In genomic region chr3:78977073-78977472, GRCh38 we compare ENCODE assay signal across 13 cellular contexts.
"Had no signal": no experiment of that assay in that cellular context is flagged by ENCODE, and none has a peak within 500 bp of the region (broad histone marks: within the 10 kb centered on the region; RNA-seq: fewer than 3 reads in every experiment).

No MANE protein-coding gene starts in this region.

- H3K4me1 Mint-ChIP-seq: activated CD4-positive, alpha-beta T cell treated with anti-CD3 and anti-CD28 coated beads for 36 hours; stimulated activated memory B cell treated with anti-CD40 and anti-IgM and Interleukin-4, amounts not matched to agents 10 μg/mL and 1 μg/mL and 100 μg/mL, for 72 hours had no signal

- H3K36me3 ChIP-seq: right atrium auricular region had no signal

- DNase-seq: activated CD4-positive, alpha-beta T cell treated with anti-CD3 and anti-CD28 coated beads for 36 hours; activated CD8-positive, alpha-beta T cell treated with anti-CD3 and anti-CD28 coated beads, Interleukin-2, amount 10 ng/mL, durations not matched to agents 7 days and 5 days; activated naive CD4-positive, alpha-beta T cell treated with anti-CD3 and anti-CD28 coated beads for 36 hours; caudate nucleus; effector CD8-positive, alpha-beta T cell; hypothalamus; stimulated activated CD4-positive, alpha-beta T cell treated with anti-CD3 and anti-CD28 coated beads, Interleukin-1b, Interleukin-23, amount 100 ng/mL, for 48 hours; trophoblast cell had no signal

- H3K4me3 ChIP-seq: coronary artery, right atrium auricular region had no signal

- H3K27ac ChIP-seq: coronary artery, right atrium auricular region had no signal

- H3K27me3 ChIP-seq: right atrium auricular region had no signal

- H3K36me3 Mint-ChIP-seq: stimulated activated memory B cell treated with anti-CD40 and anti-IgM and Interleukin-4, amounts not matched to agents 10 μg/mL and 1 μg/mL and 100 μg/mL, for 72 hours had no signal

- H3K27me3 Mint-ChIP-seq: activated CD4-positive, alpha-beta T cell treated with anti-CD3 and anti-CD28 coated beads for 36 hours; stimulated activated memory B cell treated with anti-CD40 and anti-IgM and Interleukin-4, amounts not matched to agents 10 μg/mL and 1 μg/mL and 100 μg/mL, for 72 hours had no signal

- H3K9me3 ChIP-seq: right atrium auricular region had no signal

- ATAC-seq: activated CD4-positive, alpha-beta T cell treated with anti-CD3 and anti-CD28 coated beads for 36 hours; activated CD8-positive, alpha-beta T cell treated with anti-CD3 and anti-CD28 coated beads, Interleukin-2, amount 10 ng/mL, durations not matched to agents 7 days and 5 days; stimulated activated memory B cell treated with anti-CD40 and anti-IgM and Interleukin-4, amounts not matched to agents 10 μg/mL and 1 μg/mL and 100 μg/mL, for 72 hours had no signal

- H3K9me3 Mint-ChIP-seq: activated T-helper 1 cell treated with anti-CD3 and anti-CD28 coated beads, Interleukin-12 subunit alpha, Interleukin-12 subunit beta, Interleukin-2, Interleukin-4 antibody, amounts not matched to agents 30 ng/mL and 10 ng/mL and 1 ng/mL, durations not matched to agents 14 hours and 24 hours and 36 hours; mesothelial cell of epicardium had no signal

- H3K4me3 Mint-ChIP-seq: activated CD4-positive, alpha-beta T cell treated with anti-CD3 and anti-CD28 coated beads for 36 hours; activated CD8-positive, alpha-beta T cell treated with anti-CD3 and anti-CD28 coated beads, Interleukin-2, amount 10 ng/mL, durations not matched to agents 7 days and 5 days; activated naive CD4-positive, alpha-beta T cell treated with anti-CD3 and anti-CD28 coated beads for 36 hours; activated T-helper 1 cell treated with anti-CD3 and anti-CD28 coated beads, Interleukin-12 subunit alpha, Interleukin-12 subunit beta, Interleukin-2, Interleukin-4 antibody, amounts not matched to agents 30 ng/mL and 10 ng/mL and 1 ng/mL, durations not matched to agents 14 hours and 24 hours and 36 hours; mesothelial cell of epicardium; stimulated activated memory B cell treated with anti-CD40 and anti-IgM and Interleukin-4, amounts not matched to agents 10 μg/mL and 1 μg/mL and 100 μg/mL, for 72 hours had no signal

- H3K27ac Mint-ChIP-seq: activated CD4-positive, alpha-beta T cell treated with anti-CD3 and anti-CD28 coated beads for 36 hours; activated CD8-positive, alpha-beta T cell treated with anti-CD3 and anti-CD28 coated beads, Interleukin-2, amount 10 ng/mL, durations not matched to agents 7 days and 5 days; activated naive CD4-positive, alpha-beta T cell treated with anti-CD3 and anti-CD28 coated beads for 36 hours; activated T-helper 1 cell treated with anti-CD3 and anti-CD28 coated beads, Interleukin-12 subunit alpha, Interleukin-12 subunit beta, Interleukin-2, Interleukin-4 antibody, amounts not matched to agents 30 ng/mL and 10 ng/mL and 1 ng/mL, durations not matched to agents 14 hours and 24 hours and 36 hours; mesothelial cell of epicardium; stimulated activated memory B cell treated with anti-CD40 and anti-IgM and Interleukin-4, amounts not matched to agents 10 μg/mL and 1 μg/mL and 100 μg/mL, for 72 hours had no signal
